In the genomic region with DNA sequence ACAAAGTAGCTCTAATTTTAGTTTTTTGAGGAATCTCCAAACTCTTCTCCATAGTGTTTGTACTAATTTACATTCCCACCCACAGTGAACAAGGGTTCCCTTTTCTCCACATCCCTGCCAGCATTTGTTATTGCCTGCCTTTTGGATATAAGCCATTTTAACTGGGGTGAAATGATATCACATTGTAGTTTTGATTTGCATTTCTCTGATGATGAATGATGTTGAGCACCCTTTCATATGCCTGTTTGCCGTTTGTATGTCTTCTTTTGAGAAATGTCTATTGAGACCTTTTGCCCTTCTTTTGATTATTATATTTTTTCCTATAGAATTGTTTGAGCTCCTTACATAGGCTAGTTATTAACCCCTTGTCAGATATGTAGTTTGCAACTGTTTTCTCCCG, we compare ENCODE assay signal across 26 cellular contexts.
"Had no signal": no experiment of that assay in that cellular context is flagged by ENCODE, and none has a peak within 500 bp of the region (broad histone marks: within the 10 kb centered on the region; RNA-seq: fewer than 3 reads in every experiment).

No MANE protein-coding gene starts in this region.

- ATAC-seq: activated CD4-positive, alpha-beta T cell treated with anti-CD3 and anti-CD28 coated beads for 36 hours; activated CD8-positive, alpha-beta memory T cell treated with anti-CD3 and anti-CD28 coated beads, Interleukin-2, amount 10 ng/mL, durations not matched to agents 7 days and 5 days; activated CD8-positive, alpha-beta T cell treated with anti-CD3 and anti-CD28 coated beads, Interleukin-2, amount 10 ng/mL, durations not matched to agents 7 days and 5 days; activated naive CD4-positive, alpha-beta T cell treated with anti-CD3 and anti-CD28 coated beads, Interleukin-2, amount 50 U/mL, for 72 hours; activated T-cell treated with anti-CD3 and anti-CD28 coated beads, Interleukin-2, amount 50 U/mL, for 72 hours; effector memory CD8-positive, alpha-beta T cell; gastroesophageal sphincter had no signal

- H3K27me3 ChIP-seq: ascending aorta, esophagus muscularis mucosa, gastroesophageal sphincter had no signal

- DNase-seq: activated CD4-positive, alpha-beta memory T cell treated with anti-CD3 and anti-CD28 coated beads for 36 hours; activated CD4-positive, alpha-beta T cell treated with anti-CD3 and anti-CD28 coated beads for 36 hours; activated CD4-positive, alpha-beta T cell treated with anti-CD3 and anti-CD28 coated beads, Interleukin-2, amount 10 ng/mL, durations not matched to agents 24 days and 14 days; activated CD4-positive, CD25-positive, alpha-beta regulatory T cell; activated CD4-positive, CD25-positive, alpha-beta regulatory T cell treated with anti-CD3 and anti-CD28 coated beads, Interleukin-2, amount 50 U/mL, for 72 hours; activated CD8-positive, alpha-beta memory T cell treated with anti-CD3 and anti-CD28 coated beads, Interleukin-2, amount 10 ng/mL, durations not matched to agents 7 days and 5 days; activated CD8-positive, alpha-beta memory T cell treated with anti-CD3 and anti-CD28 coated beads, Interleukin-2, amount 50 U/mL, for 4 hours; activated CD8-positive, alpha-beta T cell treated with anti-CD3 and anti-CD28 coated beads, Interleukin-2, amount 10 ng/mL, durations not matched to agents 7 days and 5 days; activated gamma-delta T cell; activated naive CD4-positive, alpha-beta T cell; activated naive CD4-positive, alpha-beta T cell treated with anti-CD3 and anti-CD28 coated beads, Interleukin-2, amount 10 ng/mL, durations not matched to agents 7 days and 5 days; activated naive CD8-positive, alpha-beta T cell treated with anti-CD3 and anti-CD28 coated beads, Interleukin-2, amount 10 ng/mL, durations not matched to agents 7 days and 5 days; activated T-cell treated with anti-CD3 and anti-CD28 coated beads, Interleukin-2, amount 50 U/mL, for 24 hours; activated T-cell treated with anti-CD3 and anti-CD28 coated beads, Interleukin-2, amount 50 U/mL, for 72 hours; caudate nucleus; cerebellar nuclear complex; effector CD4-positive, alpha-beta T cell; effector memory CD8-positive, alpha-beta T cell; erythroblast; foreskin melanocyte; T-helper 2 cell had no signal

- H3K9me3 ChIP-seq: ascending aorta, esophagus muscularis mucosa, gastroesophageal sphincter had no signal

- H3K4me3 ChIP-seq: ascending aorta, coronary artery, esophagus muscularis mucosa, gastroesophageal sphincter had no signal

- H3K27ac ChIP-seq: ascending aorta, coronary artery, esophagus muscularis mucosa, gastroesophageal sphincter had no signal

- H3K4me1 ChIP-seq: ascending aorta had no signal
